In genomic region chr13:21365574-21365973, GRCh38 we compare ENCODE assay signal across 15 cellular contexts.
DNase-seq lines count a peak whose midpoint lies in the region; ATAC-seq and TF ChIP-seq lines count a peak whose summit lies in the region.
"Had no signal": no experiment of that assay in that cellular context is flagged by ENCODE, and none has a peak within 500 bp of the region (broad histone marks: within the 10 kb centered on the region; RNA-seq: fewer than 3 reads in every experiment).

No MANE protein-coding gene starts in this region.

- H3K36me3 Mint-ChIP-seq in activated T-helper 2 cell treated with anti-CD3 and anti-CD28 coated beads, Interferon-gamma antibody, Interleukin-2, Interleukin-4, amounts not matched to agents 10 μg/mL and 5 μg/mL and 100 μg/mL, durations not matched to agents 14 hours and 24 hours and 36 hours (ENCODE audit: low read depth): no peaks in the 10 kb centered on the region
- H3K36me3 Mint-ChIP-seq in nephron progenitor cell (ENCODE audit: low read depth): peaks cover 5% of the 10 kb centered on the region

- no peak overlapping the region for H3K9ac ChIP-seq in DND-41 (ENCODE audit: low read depth, low read length)

- no peaks in the 10 kb centered on the region for H3K4me1 ChIP-seq in DND-41 (ENCODE audit: insufficient read depth, low read length)
- H3K4me1 ChIP-seq: pancreas, SJCRH30, stomach had no signal

- H3K4me3 Mint-ChIP-seq in activated T-helper 2 cell treated with anti-CD3 and anti-CD28 coated beads, Interferon-gamma antibody, Interleukin-2, Interleukin-4, amounts not matched to agents 10 μg/mL and 5 μg/mL and 100 μg/mL, durations not matched to agents 14 hours and 24 hours and 36 hours (ENCODE audit: low read depth): no peak overlapping the region
- no peak overlapping the region for H3K4me3 Mint-ChIP-seq in nephron progenitor cell

- ATAC-seq in DND-41 (ENCODE audit: insufficient read depth, low read depth) (peak; percentile 29; the same call in 1 of the 3 replicates), HG03460 (IDR thresholded peaks at IDR 0.05; ENCODE audit: unreplicated experiment) (no peak), GM21360 (IDR thresholded peaks at IDR 0.05; ENCODE audit: unreplicated experiment) (no peak)
- ATAC-seq: pancreas, PC-3 had no signal

- H3K27ac Mint-ChIP-seq in activated T-helper 2 cell treated with anti-CD3 and anti-CD28 coated beads, Interferon-gamma antibody, Interleukin-2, Interleukin-4, amounts not matched to agents 10 μg/mL and 5 μg/mL and 100 μg/mL, durations not matched to agents 14 hours and 24 hours and 36 hours: peak overlapping the region; percentile 24
- peak overlapping the region; percentile 61 for H3K27ac Mint-ChIP-seq in nephron progenitor cell

- intact Hi-C loops in activated T-helper 2 cell treated with anti-CD3 and anti-CD28 coated beads, Interferon-gamma antibody, Interleukin-2, Interleukin-4, amounts not matched to agents 10 μg/mL and 5 μg/mL and 100 μg/mL, durations not matched to agents 14 hours and 24 hours and 36 hours (cut with micrococcal nuclease): no loop called here

- peaks cover 7% of the 10 kb centered on the region for H3K4me1 Mint-ChIP-seq in activated T-helper 2 cell treated with anti-CD3 and anti-CD28 coated beads, Interferon-gamma antibody, Interleukin-2, Interleukin-4, amounts not matched to agents 10 μg/mL and 5 μg/mL and 100 μg/mL, durations not matched to agents 14 hours and 24 hours and 36 hours (ENCODE audit: low read depth)
- no peaks in the 10 kb centered on the region for H3K4me1 Mint-ChIP-seq in nephron progenitor cell

- no peaks in the 10 kb centered on the region for H3K27me3 ChIP-seq in DND-41 (ENCODE audit: insufficient read depth, low read length, poor library complexity)
- H3K27me3 ChIP-seq: pancreas, SJCRH30, stomach had no signal

- no peaks in the 10 kb centered on the region for H4K20me1 ChIP-seq in DND-41 (ENCODE audit: insufficient read depth, low read length)

- no peak overlapping the region for H3K4me3 ChIP-seq in DND-41 (ENCODE audit: low read depth in 1 of 2, low read length in 2 of 2)
- H3K4me3 ChIP-seq: pancreas, SJCRH30, stomach had no signal

- no peak for DNase-seq in DND-41
- no peak for DNase-seq in activated T-helper 2 cell treated with anti-CD3 and anti-CD28 coated beads, Interferon-gamma antibody, Interleukin-2, Interleukin-4, amounts not matched to agents 10 μg/mL and 5 μg/mL and 100 μg/mL, durations not matched to agents 14 hours and 24 hours and 36 hours (ENCODE audit: low spot score)
- no peak for DNase-seq in nephron progenitor cell
- DNase-seq in COLO829 (ENCODE audit: low spot score): no peak
- no peak for DNase-seq in stimulated activated CD4-positive, alpha-beta T cell treated with anti-CD3 and anti-CD28 coated beads, Interleukin-4, amount 100 ng/mL, for 4 hours
- DNase-seq: anterior cingulate cortex, IMR-90, pancreas, PC-3, SJCRH30, stomach, T-helper 9 cell had no signal

- TF ChIP-seq CTCF in DND-41 (IDR thresholded peaks at IDR 0.05; ENCODE audit: borderline replicate concordance, extremely low read depth, low read length, poor library complexity, severe bottlenecking) (no peak), nephron progenitor cell (IDR thresholded peaks at IDR 0.05) (no peak)

- no peaks in the 10 kb centered on the region for H3K9me3 Mint-ChIP-seq in activated T-helper 2 cell treated with anti-CD3 and anti-CD28 coated beads, Interferon-gamma antibody, Interleukin-2, Interleukin-4, amounts not matched to agents 10 μg/mL and 5 μg/mL and 100 μg/mL, durations not matched to agents 14 hours and 24 hours and 36 hours
- peaks cover 21% of the 10 kb centered on the region for H3K9me3 Mint-ChIP-seq in nephron progenitor cell

- no peak overlapping the region for H2AFZ ChIP-seq in DND-41 (ENCODE audit: low read depth, low read length)

- H3K27ac ChIP-seq in DND-41 (ENCODE audit: low read length) (no peak overlapping the region), KOPT-K1 (ENCODE audit: low read depth, low read length, poor library complexity, severe bottlenecking) (peak overlapping the region; percentile 54)
- H3K27ac ChIP-seq: pancreas, SJCRH30, stomach had no signal

- H3K36me3 ChIP-seq in DND-41 (ENCODE audit: insufficient read depth, low read length) (no peaks in the 10 kb centered on the region), KOPT-K1 (ENCODE audit: insufficient read depth, low read length) (no peaks in the 10 kb centered on the region)
- H3K36me3 ChIP-seq: pancreas, SJCRH30, stomach had no signal

- no peaks in the 10 kb centered on the region for H3K27me3 Mint-ChIP-seq in activated T-helper 2 cell treated with anti-CD3 and anti-CD28 coated beads, Interferon-gamma antibody, Interleukin-2, Interleukin-4, amounts not matched to agents 10 μg/mL and 5 μg/mL and 100 μg/mL, durations not matched to agents 14 hours and 24 hours and 36 hours (ENCODE audit: low read depth)
- H3K27me3 Mint-ChIP-seq in nephron progenitor cell (ENCODE audit: low read depth, poor library complexity): peaks cover 10% of the 10 kb centered on the region

- H3K4me2 ChIP-seq in DND-41 (ENCODE audit: insufficient read depth, low read length): no peak overlapping the region

- peaks cover 5% of the 10 kb centered on the region for H3K9me3 ChIP-seq in DND-41 (ENCODE audit: insufficient read depth, low read length, severe bottlenecking)
- H3K9me3 ChIP-seq in KOPT-K1 (ENCODE audit: insufficient read depth, low read length, poor library complexity, severe bottlenecking): peaks cover 5% of the 10 kb centered on the region
- H3K9me3 ChIP-seq: pancreas, SJCRH30 had no signal

- no peaks in the 10 kb centered on the region for H3K79me2 ChIP-seq in DND-41 (ENCODE audit: insufficient read depth, low read length)
